In the genomic region with DNA sequence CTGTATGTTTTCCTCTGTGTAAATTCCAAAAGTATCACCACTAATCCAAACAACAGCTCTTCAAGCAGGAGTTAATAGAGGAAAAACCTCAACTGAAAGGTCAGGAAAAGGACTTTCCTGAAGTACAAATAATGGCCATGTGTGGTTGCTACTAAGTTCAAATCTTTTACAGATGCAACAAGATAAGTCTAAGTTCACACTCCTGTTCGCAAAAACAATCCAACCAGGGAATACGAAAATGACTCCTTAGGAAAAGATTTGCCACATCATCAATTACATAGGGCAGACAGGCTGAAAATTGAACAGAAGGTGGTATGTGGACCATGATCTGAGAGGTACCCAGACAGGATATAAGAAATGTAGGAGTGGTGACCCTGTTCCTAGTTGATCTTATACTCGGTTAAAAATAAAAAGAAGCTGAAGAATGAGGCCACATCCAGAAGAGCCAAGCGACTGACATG, we compare ENCODE assay signal across 22 cellular contexts.
DNase-seq lines count a peak whose midpoint lies in the region; ATAC-seq and TF ChIP-seq lines count a peak whose summit lies in the region.
"Had no signal": no experiment of that assay in that cellular context is flagged by ENCODE, and none has a peak within 500 bp of the region (broad histone marks: within the 10 kb centered on the region; RNA-seq: fewer than 3 reads in every experiment).

No MANE protein-coding gene starts in this region.

- BruUV-seq in IMR-90 (replicated peaks; lab: Mats Ljungman, UMichigan), result no TSS peak

- no peak overlapping the region for H3K27ac ChIP-seq in IMR-90 (ENCODE audit: insufficient read depth, low read length)
- H3K27ac ChIP-seq in hepatocyte, result peak overlapping the region; percentile 7
- H3K27ac ChIP-seq in parathyroid adenoma, result peak overlapping the region; percentile 3
- H3K27ac ChIP-seq: epithelial cell of prostate, suprapubic skin had no signal

- TF ChIP-seq CTCF in IMR-90 (conservative IDR thresholded peaks at IDR 0.05; ENCODE audit: low read depth, low read length), result no peak
- no peak for TF ChIP-seq CTCF in astrocyte of the cerebellum (IDR thresholded peaks at IDR 0.05; ENCODE audit: low read depth, low read length, missing control alignments)
- TF ChIP-seq CTCF in hepatocyte (IDR thresholded peaks at IDR 0.05; ENCODE audit: poor library complexity), result no peak
- TF ChIP-seq CTCF in parathyroid adenoma (IDR thresholded peaks at IDR 0.05), result no peak
- TF ChIP-seq CTCF in natural killer cell (IDR thresholded peaks at IDR 0.05), result no peak

- no peak overlapping the region for H2BK15ac ChIP-seq in IMR-90 (ENCODE audit: low read depth, low read length)

- peak; percentile 61 for DNase-seq in IMR-90
- DNase-seq in astrocyte of the cerebellum (ENCODE audit: low read depth), result peak; percentile 73
- no peak for DNase-seq in hepatocyte (ENCODE audit: low spot score)
- DNase-seq in stimulated activated CD4-positive, alpha-beta T cell treated with anti-CD3 and anti-CD28 coated beads, Interleukin-2, amount 100 ng/mL, for 48 hours, result no peak
- DNase-seq in NCI-H146 (lab: John Stamatoyannopoulos, UW), result no peak
- no peak for DNase-seq in natural killer cell
- DNase-seq: activated CD4-positive, CD25-positive, alpha-beta regulatory T cell treated with anti-CD3 and anti-CD28 coated beads, Interleukin-2, amount 50 U/mL, for 72 hours; activated CD8-positive, alpha-beta T cell treated with anti-CD3 and anti-CD28 coated beads for 36 hours; activated gamma-delta T cell treated with Interleukin-2 at 50 U/mL for 16 hours; caudate nucleus; Kasumi-1; kidney; mesendoderm; naive thymus-derived CD8-positive, alpha-beta T cell; NCI-H187 treated with DMSO at 0.1 percent for 48 hours; SHP77; stimulated activated CD4-positive, alpha-beta T cell treated with anti-CD3 and anti-CD28 coated beads, Interleukin-1b, Interleukin-23, amount 100 ng/mL, for 48 hours had no signal

- no peaks in the 10 kb centered on the region for H3K36me3 Mint-ChIP-seq in natural killer cell
- H3K36me3 Mint-ChIP-seq: naive thymus-derived CD8-positive, alpha-beta T cell; stimulated activated effector memory CD8-positive, alpha-beta T cell treated with anti-CD3 and anti-CD28 coated beads, Interleukin-12 subunit alpha, Interleukin-12 subunit beta, amount 100 ng/mL, for 72 hours had no signal

- no peak overlapping the region for H3K4ac ChIP-seq in IMR-90 (ENCODE audit: low read depth, low read length)

- CTCF ChIA-PET in IMR-90 (lab: Yijun Ruan, JAX), result no interaction called here

- H3K9me3 Mint-ChIP-seq in natural killer cell, result no peaks in the 10 kb centered on the region
- H3K9me3 Mint-ChIP-seq: activated CD8-positive, alpha-beta T cell treated with anti-CD3 and anti-CD28 coated beads for 36 hours; naive thymus-derived CD8-positive, alpha-beta T cell; stimulated activated effector memory CD8-positive, alpha-beta T cell treated with anti-CD3 and anti-CD28 coated beads, Interleukin-12 subunit alpha, Interleukin-12 subunit beta, amount 100 ng/mL, for 72 hours had no signal

- H3K27me3 Mint-ChIP-seq in natural killer cell (ENCODE audit: low read depth in 2 of 2), result peaks cover 19 to 27% of the 10 kb centered on the region in 2 donors
- H3K27me3 Mint-ChIP-seq: activated CD8-positive, alpha-beta T cell treated with anti-CD3 and anti-CD28 coated beads for 36 hours had no signal

- peak; percentile 69; the same call in 1 of the 2 replicates for ATAC-seq in IMR-90 (ENCODE audit: low read depth)
- ATAC-seq in natural killer cell, result no peak
- ATAC-seq: activated CD8-positive, alpha-beta T cell treated with anti-CD3 and anti-CD28 coated beads for 36 hours; HCT116; naive thymus-derived CD8-positive, alpha-beta T cell; stimulated activated effector memory CD8-positive, alpha-beta T cell treated with anti-CD3 and anti-CD28 coated beads, Interleukin-12 subunit alpha, Interleukin-12 subunit beta, amount 100 ng/mL, for 72 hours had no signal

- no peak overlapping the region for H2BK5ac ChIP-seq in IMR-90 (ENCODE audit: low read depth, low read length, poor library complexity, severe bottlenecking)

- H2AFZ ChIP-seq in IMR-90 (replicated peaks; ENCODE audit: low read length, poor library complexity), result no peak overlapping the region
- H2AFZ ChIP-seq in hepatocyte, result no peak overlapping the region
- no peak overlapping the region for H2AFZ ChIP-seq in parathyroid adenoma

- H4K8ac ChIP-seq in IMR-90 (ENCODE audit: low read depth in 2 of 2, low read length in 2 of 2), result no peak overlapping the region

- peaks cover 12% of the 10 kb centered on the region; the same call in 1 of the 2 replicates for H4K20me1 ChIP-seq in IMR-90 (ENCODE audit: insufficient read depth, low read length)
- H4K20me1 ChIP-seq in hepatocyte (ENCODE audit: insufficient read depth, poor library complexity, severe bottlenecking), result peaks cover 3% of the 10 kb centered on the region

- in situ Hi-C loops in IMR-90 (cut with MboI; ENCODE audit: low sequenced_read_pairs) (no loop called here), astrocyte of the cerebellum (cut with HindIII; ENCODE audit: low sequenced_read_pairs) (no loop called here)

- peaks cover 61% of the 10 kb centered on the region for H3K79me2 ChIP-seq in hepatocyte
- peaks cover 76% of the 10 kb centered on the region for H3K79me2 ChIP-seq in parathyroid adenoma

- no peak overlapping the region for H3K27ac Mint-ChIP-seq in natural killer cell
- H3K27ac Mint-ChIP-seq: activated CD8-positive, alpha-beta T cell treated with anti-CD3 and anti-CD28 coated beads for 36 hours; stimulated activated effector memory CD8-positive, alpha-beta T cell treated with anti-CD3 and anti-CD28 coated beads, Interleukin-12 subunit alpha, Interleukin-12 subunit beta, amount 100 ng/mL, for 72 hours had no signal

- H3K14ac ChIP-seq in IMR-90 (replicated peaks; ENCODE audit: low read depth, low read length), result no peak overlapping the region

- peak overlapping the region; percentile 37; the same call in 1 of the 2 replicates for H3K18ac ChIP-seq in IMR-90 (ENCODE audit: low read depth, low read length)

- POLR2A ChIA-PET in IMR-90 (lab: Charles Lee; ENCODE audit: unreplicated experiment), result no interaction called here

- TF ChIP-seq RAD21 in IMR-90 (IDR thresholded peaks at IDR 0.05; ENCODE audit: low read length), result no peak

- no peak overlapping the region for H3K4me3 Mint-ChIP-seq in natural killer cell
- H3K4me3 Mint-ChIP-seq: activated CD8-positive, alpha-beta T cell treated with anti-CD3 and anti-CD28 coated beads for 36 hours; naive thymus-derived CD8-positive, alpha-beta T cell; stimulated activated effector memory CD8-positive, alpha-beta T cell treated with anti-CD3 and anti-CD28 coated beads, Interleukin-12 subunit alpha, Interleukin-12 subunit beta, amount 100 ng/mL, for 72 hours had no signal

- no CpG with 5 or more reads among the region's 4 CpGs for WGBS in IMR-90 (ENCODE audit: extremely low coverage in 2 of 2, insufficient read length in 1 of 2), 2 experiments
- WGBS in hepatocyte (ENCODE audit: low lambda C conversion rate, missing lambda C conversion rate), result 53% methylated on average over 4 of the region's 4 CpGs

- dilution Hi-C loops in IMR-90 (cut with HindIII; ENCODE audit: low sequenced_read_pairs, unreplicated experiment), result no loop called here

- H3K4me2 ChIP-seq in IMR-90 (ENCODE audit: low read depth, low read length) (peak overlapping the region; percentile 46; the same call in 1 of the 2 replicates), hepatocyte (peak overlapping the region; percentile 16), parathyroid adenoma (ENCODE audit: low read length) (peak overlapping the region; percentile 40)

- H3K79me1 ChIP-seq in IMR-90 (ENCODE audit: low read depth in 1 of 2, low read length in 2 of 2), result peaks cover 23 to 41% of the 10 kb centered on the region in 2 experiments

- no peak overlapping the region for H3K4me3 ChIP-seq in IMR-90 (ENCODE audit: insufficient read depth, low read depth, low read length)
- H3K4me3 ChIP-seq in astrocyte of the cerebellum (ENCODE audit: low read depth, low read length), result no peak overlapping the region
- H3K4me3 ChIP-seq in hepatocyte, result no peak overlapping the region
- no peak overlapping the region for H3K4me3 ChIP-seq in parathyroid adenoma (ENCODE audit: low read depth, low read length)
- H3K4me3 ChIP-seq: suprapubic skin had no signal

- no peak overlapping the region for H2BK120ac ChIP-seq in IMR-90 (ENCODE audit: low read depth, low read length)

- no peak overlapping the region for H2AK5ac ChIP-seq in IMR-90 (ENCODE audit: low read depth, low read length)

- H3K9me2 ChIP-seq in hepatocyte (replicated peaks; ENCODE audit: insufficient read depth), result no peaks in the 10 kb centered on the region

- H4K91ac ChIP-seq in IMR-90 (ENCODE audit: insufficient read depth, low read depth, low read length), result no peak overlapping the region

- H3K9me3 ChIP-seq in IMR-90 (ENCODE audit: control insufficient read depth, insufficient read depth, low read length) (no peaks in the 10 kb centered on the region), hepatocyte (ENCODE audit: low read depth) (no peaks in the 10 kb centered on the region), parathyroid adenoma (ENCODE audit: control insufficient read depth, low read length) (no peaks in the 10 kb centered on the region)
- H3K9me3 ChIP-seq: suprapubic skin had no signal

- H3K9me1 ChIP-seq in IMR-90 (ENCODE audit: insufficient read depth, low read length), result peaks cover 12% of the 10 kb centered on the region; the same call in 1 of the 2 replicates

- no peak overlapping the region for H2BK20ac ChIP-seq in IMR-90 (ENCODE audit: low read depth, low read length)

- no peak overlapping the region for H2AK9ac ChIP-seq in IMR-90 (replicated peaks; ENCODE audit: low read depth, low read length, poor library complexity)

- H3K4me1 Mint-ChIP-seq in natural killer cell, result no peaks in the 10 kb centered on the region
- H3K4me1 Mint-ChIP-seq: stimulated activated effector memory CD8-positive, alpha-beta T cell treated with anti-CD3 and anti-CD28 coated beads, Interleukin-12 subunit alpha, Interleukin-12 subunit beta, amount 100 ng/mL, for 72 hours had no signal

- H3K36me3 ChIP-seq in IMR-90 (ENCODE audit: control insufficient read depth, insufficient read depth, low read length), result peaks cover 2% of the 10 kb centered on the region; the same call in 1 of the 2 replicates
- H3K36me3 ChIP-seq in hepatocyte (replicated peaks; ENCODE audit: insufficient read depth, low read depth), result no peaks in the 10 kb centered on the region
- no peaks in the 10 kb centered on the region for H3K36me3 ChIP-seq in parathyroid adenoma (ENCODE audit: control insufficient read depth, insufficient read depth, low read length)
- H3K36me3 ChIP-seq: suprapubic skin had no signal

- H3K27me3 ChIP-seq in IMR-90 (ENCODE audit: control insufficient read depth, insufficient read depth, low read length) (no peaks in the 10 kb centered on the region), hepatocyte (no peaks in the 10 kb centered on the region), parathyroid adenoma (ENCODE audit: control insufficient read depth, insufficient read depth, low read length) (no peaks in the 10 kb centered on the region)
- H3K27me3 ChIP-seq: suprapubic skin had no signal

- peaks cover 8% of the 10 kb centered on the region for H3K4me1 ChIP-seq in IMR-90 (ENCODE audit: control insufficient read depth, insufficient read depth, low read length)
- H3K4me1 ChIP-seq in hepatocyte (ENCODE audit: insufficient read depth), result peaks cover 18% of the 10 kb centered on the region
- H3K4me1 ChIP-seq in parathyroid adenoma, result peaks cover 45% of the 10 kb centered on the region

- intact Hi-C loops in IMR-90 (cut with micrococcal nuclease), result no loop called here
- intact Hi-C loops in natural killer cell (cut with micrococcal nuclease), result no loop called here

- no peak for TF ChIP-seq POLR2A in IMR-90 (IDR thresholded peaks at IDR 0.05; ENCODE audit: low read depth, low read length)

- H3K56ac ChIP-seq in IMR-90 (ENCODE audit: extremely low read depth, insufficient read depth, low read length), result no peak overlapping the region

- H3K9ac ChIP-seq in IMR-90 (ENCODE audit: low read depth, low read length) (no peak overlapping the region), parathyroid adenoma (no peak overlapping the region)

- H3K23ac ChIP-seq in IMR-90 (ENCODE audit: low read depth, low read length), result no peak overlapping the region

- no peak overlapping the region for H4K5ac ChIP-seq in IMR-90 (ENCODE audit: low read depth, low read length)

Comparison
In these comparisons a context has a peak if more than half of its experiments do, and no peak if none do; other contexts are left out.
1. DNase-seq: peak in IMR-90 (single experiment) and astrocyte of the cerebellum (single experiment); none in hepatocyte (single experiment), stimulated activated CD4-positive, alpha-beta T cell treated with anti-CD3 and anti-CD28 coated beads, Interleukin-2, amount 100 ng/mL, for 48 hours (0 of 2), NCI-H146 (single experiment) and natural killer cell (single experiment).
2. Peak in every context shown above with its lines, with median percentiles within 50 percentile points of each other: H3K4me2 ChIP-seq.